Comparison of ENCODE assay signal across 1 cellular context in genomic region chr12:109304485-109304884, GRCh38.
TF ChIP-seq lines count a peak whose summit lies in the region.

No MANE protein-coding gene starts in this region.

TF ChIP-seq in HEK293, 187 proteins besides CTCF, POLR2A, EP300 and RAD21 (continued from another document):
- TF ChIP-seq SP7 (tag by site-specific recombination; IDR thresholded peaks at IDR 0.05) (peak; percentile 75), ZNF426 (tag by site-specific recombination; IDR thresholded peaks at IDR 0.05) (no peak), BCL11A (tag by site-specific recombination; IDR thresholded peaks at IDR 0.05; ENCODE audit: low read depth) (no peak), PRDM1 (tag by site-specific recombination; IDR thresholded peaks at IDR 0.05) (no peak), ZSCAN18 (tag by site-specific recombination; IDR thresholded peaks at IDR 0.05) (no peak), ZNF366 (tag by site-specific recombination; conservative IDR thresholded peaks at IDR 0.05) (0 out of 2 replicates have a peak, but pooled peaks have one; percentile 9), PRDM6 (tag by site-specific recombination; IDR thresholded peaks at IDR 0.05) (no peak), ZBTB44 (tag by site-specific recombination; IDR thresholded peaks at IDR 0.05) (peak; percentile 58; the same call in 1 of the 2 replicates), KLF1 (tag by site-specific recombination; IDR thresholded peaks at IDR 0.05) (peak; percentile 91), HOXD13 (CRISPR knock-in tag; IDR thresholded peaks at IDR 0.05; ENCODE audit: borderline replicate concordance) (no peak), ZNF112 (tag by site-specific recombination; IDR thresholded peaks at IDR 0.05) (no peak), ZBTB8A (tag by site-specific recombination; IDR thresholded peaks at IDR 0.05) (peak; percentile 76), ZNF121 (tag by site-specific recombination; IDR thresholded peaks at IDR 0.05) (no peak)
